Comparison of ENCODE assay signal across 9 cellular contexts in genomic region chr21:39182016-39182415, GRCh38. TPM values are rescaled to one million over a fixed set of nuclear protein-coding genes. Genes with fewer than 3 reads are reported as not detected.
DNase-seq lines count a peak whose midpoint lies in the region; ATAC-seq, FAIRE-seq and TF ChIP-seq lines count a peak whose summit lies in the region.
"Had no signal": no experiment of that assay in that cellular context is flagged by ENCODE, and none has a peak within 500 bp of the region (broad histone marks: within the 10 kb centered on the region; RNA-seq: fewer than 3 reads in every experiment).

No MANE protein-coding gene starts in this region.

- no peaks in the 10 kb centered on the region for H3K27me3 Mint-ChIP-seq in astrocyte (ENCODE audit: low read depth, unreplicated experiment)

- H3K9me3 ChIP-seq in right atrium auricular region (no peaks in the 10 kb centered on the region), astrocyte (ENCODE audit: insufficient read depth, low read depth, low read length) (no peaks in the 10 kb centered on the region), lung (ENCODE audit: control insufficient read depth in 2 of 2, insufficient read depth in 1 of 2, low read length in 1 of 2) (no peaks in the 10 kb centered on the region), aorta (ENCODE audit: control insufficient read depth, low read length) (no peaks in the 10 kb centered on the region)

- H3K79me2 ChIP-seq in astrocyte (ENCODE audit: insufficient read depth, low read length) = peaks cover 38% of the 10 kb centered on the region

- H3K27ac ChIP-seq in right atrium auricular region (peak overlapping the region; percentile 94 to 95), astrocyte (ENCODE audit: low read depth, low read length) (no peak overlapping the region), lung (ENCODE audit: low read depth in 1 of 2, low read length in 1 of 2) (no peak overlapping the region), aorta (ENCODE audit: low read depth in 1 of 2, low read length in 2 of 2) (no peak overlapping the region)

- intact Hi-C loops in cardiac septum (cut with DNase I) = loop anchor here (10.0 kb wide), 1 partner anchor 203 kb away; a partner anchor contains a TSS
- intact Hi-C loops in aorta (cut with DNase I) = no loop called here
- intact Hi-C loops in head of caudate nucleus (cut with DNase I) = loop anchor here (2.0 to 5.0 kb wide), 2 partner anchors 130 to 205 kb away; partner anchors contain the start of gene BRWD1

- no peak overlapping the region for H2AFZ ChIP-seq in astrocyte (ENCODE audit: low read depth, low read length)

- peak overlapping the region; percentile 95 for H3K27ac Mint-ChIP-seq in astrocyte (ENCODE audit: unreplicated experiment)

- H3K27me3 ChIP-seq in right atrium auricular region (no peaks in the 10 kb centered on the region), astrocyte (ENCODE audit: insufficient read depth, low read length) (no peaks in the 10 kb centered on the region), lung (ENCODE audit: control insufficient read depth, insufficient read depth) (no peaks in the 10 kb centered on the region), aorta (ENCODE audit: control insufficient read depth in 1 of 2, insufficient read depth in 2 of 2, low read length in 1 of 2) (no peaks in the 10 kb centered on the region)

- peak overlapping the region in 1 of 2 donors; percentile 86 for H3K4me3 ChIP-seq in right atrium auricular region
- H3K4me3 ChIP-seq in astrocyte (ENCODE audit: insufficient read depth, low read depth, low read length) = peak overlapping the region; percentile 96
- H3K4me3 ChIP-seq in lung = peak overlapping the region; percentile 25
- peak overlapping the region; percentile 51 to 88 for H3K4me3 ChIP-seq in aorta (ENCODE audit: low read length in 2 of 2)

- H3K4me1 Mint-ChIP-seq in astrocyte (ENCODE audit: low read depth, unreplicated experiment) = peaks cover 19% of the 10 kb centered on the region

- H3K36me3 ChIP-seq in right atrium auricular region (peaks cover 6% of the 10 kb centered on the region), astrocyte (ENCODE audit: insufficient read depth, low read length) (peaks cover 15% of the 10 kb centered on the region), lung (ENCODE audit: control insufficient read depth in 2 of 2, insufficient read depth in 2 of 2, low read length in 2 of 2) (peaks cover 2 to 3% of the 10 kb centered on the region in 2 donors), aorta (ENCODE audit: control insufficient read depth in 1 of 2, insufficient read depth in 2 of 2, low read length in 1 of 2) (no peaks in the 10 kb centered on the region)

- TF ChIP-seq CTCF in right atrium auricular region (IDR thresholded peaks at IDR 0.05) (no peak), astrocyte (IDR thresholded peaks at IDR 0.05; ENCODE audit: insufficient read depth, low read depth, low read length) (no peak), lung (IDR thresholded peaks at IDR 0.05; ENCODE audit: control extremely low read depth, extremely low read depth) (no peak)

- peak overlapping the region; percentile 97 for H3K4me3 Mint-ChIP-seq in astrocyte (ENCODE audit: unreplicated experiment)

- 57 to 59% methylated on average over 8 of the region's 8 CpGs for WGBS in lung, 2 donors
- WGBS in aorta, 2 donors = 48 to 53% methylated on average over 8 of the region's 8 CpGs

- peak overlapping the region; percentile 90 for H3K4me2 ChIP-seq in astrocyte (ENCODE audit: low read length)

- no peaks in the 10 kb centered on the region for H3K9me3 Mint-ChIP-seq in astrocyte (ENCODE audit: unreplicated experiment)

- peaks cover 6% of the 10 kb centered on the region for H3K36me3 Mint-ChIP-seq in astrocyte (ENCODE audit: low read depth, unreplicated experiment)

- peaks cover 0 to 24% of the 10 kb centered on the region in 2 donors for H3K4me1 ChIP-seq in right atrium auricular region
- peaks cover 15% of the 10 kb centered on the region for H3K4me1 ChIP-seq in astrocyte (ENCODE audit: insufficient read depth, low read length)
- H3K4me1 ChIP-seq in lung (ENCODE audit: control insufficient read depth in 2 of 2, insufficient read depth in 2 of 2, low read length in 2 of 2) = peaks cover 2 to 8% of the 10 kb centered on the region in 2 donors
- peaks cover 2 to 6% of the 10 kb centered on the region in 2 donors for H3K4me1 ChIP-seq in aorta (ENCODE audit: control insufficient read depth in 1 of 2, insufficient read depth in 2 of 2, low read length in 2 of 2)

- no peak for FAIRE-seq in astrocyte (lab: Jason Lieb, UNC)

- ATAC-seq in lung (ENCODE audit: insufficient read depth, low FRiP score) (no peak), aorta (ENCODE audit: low FRiP score) (no peak), HG03439 (IDR thresholded peaks at IDR 0.05; ENCODE audit: unreplicated experiment) (no peak)

- H4K20me1 ChIP-seq in astrocyte (ENCODE audit: insufficient read depth, low read length) = peaks cover 17% of the 10 kb centered on the region

- DNase-seq in right atrium auricular region (ENCODE audit: low spot score) (no peak), cardiac septum (ENCODE audit: low spot score) (no peak), astrocyte (ENCODE audit: low read depth) (no peak), lung (ENCODE audit: low spot score) (no peak), aorta (no peak), head of caudate nucleus (no peak)
- DNase-seq in stimulated activated naive CD4-positive, alpha-beta T cell (lab: John Stamatoyannopoulos, UW) = no peak
- DNase-seq: NCI-H2029 treated with DMSO at 0.1 percent for 48 hours had no signal

- peak overlapping the region; percentile 98 for H3K9ac ChIP-seq in astrocyte (ENCODE audit: low read length)

RNA-seq across cellular contexts. Expression of gene PSMG1, which starts 1.2 kb away (rescaled TPM):
- total RNA-seq in right atrium auricular region (10 to 100 TPM; 15.5 to 24.4 TPM), cardiac septum (27.7 TPM), astrocyte (58.8 and 61.9 TPM in 2 replicates), lung (10 to 100 TPM; 17.9 to 28.5 TPM), aorta (10 to 100 TPM; 23.0 to 23.6 TPM)
- polyA plus RNA-seq in lung (10 to 100 TPM; 40.5 to 62.0 TPM), aorta (10 to 100 TPM; 40.9 to 65.6 TPM)

Comparison
In these comparisons a context has a peak if more than half of its experiments do, and no peak if none do; other contexts are left out.
1. H3K27ac ChIP-seq: peak in right atrium auricular region (2 of 2); none in astrocyte (single experiment), lung (0 of 2) and aorta (0 of 2).
2. intact Hi-C loops: an anchor here in cardiac septum (10.0 kb wide) and head of caudate nucleus (2.0 to 5.0 kb wide); none called in aorta.